1 cellular context compared by ENCODE assay signal in genomic region chr9:12993432-12993831, GRCh38.
TF ChIP-seq lines count a peak whose summit lies in the region.

No MANE protein-coding gene starts in this region.

TF ChIP-seq in SK-N-SH, 30 proteins besides CTCF, POLR2A, EP300 and RAD21 (continued from another document):
- no peak for TF ChIP-seq RXRA (IDR thresholded peaks at IDR 0.05; ENCODE audit: borderline replicate concordance, low read depth)
- no peak for TF ChIP-seq MAX (IDR thresholded peaks at IDR 0.05; ENCODE audit: low read depth)
- TF ChIP-seq PBX3 (IDR thresholded peaks at IDR 0.05) = no peak
- TF ChIP-seq FOXJ3 (CRISPR knock-in tag; IDR thresholded peaks at IDR 0.05) = no peak
- no peak for TF ChIP-seq MEF2A (IDR thresholded peaks at IDR 0.05; ENCODE audit: borderline replicate concordance, low read depth)
- TF ChIP-seq REST (IDR thresholded peaks at IDR 0.05; ENCODE audit: low read depth, low read length) = no peak
- no peak for TF ChIP-seq RCOR1 (IDR thresholded peaks at IDR 0.05; ENCODE audit: low read length)
- no peak for TF ChIP-seq GABPA (IDR thresholded peaks at IDR 0.05; ENCODE audit: low read depth)
- no peak for TF ChIP-seq EZH2phosphoT487 (IDR thresholded peaks at IDR 0.05; ENCODE audit: borderline replicate concordance, low read depth)
- TF ChIP-seq USF2 (IDR thresholded peaks at IDR 0.05; ENCODE audit: borderline replicate concordance, low read depth, low read length) = no peak
- no peak for TF ChIP-seq FOSL2 (IDR thresholded peaks at IDR 0.05; ENCODE audit: borderline replicate concordance, low read depth)
